24 cellular contexts compared by ENCODE assay signal in genomic region chr14:77622562-77622961, GRCh38. TPM values are rescaled to one million over a fixed set of nuclear protein-coding genes. Genes with fewer than 3 reads are reported as not detected.
A peak's percentile ranks its signal among the peaks of the same experiment; 100 is the strongest.
DNase-seq lines count a peak whose midpoint lies in the region; ATAC-seq and TF ChIP-seq lines count a peak whose summit lies in the region.
"Had no signal": no experiment of that assay in that cellular context is flagged by ENCODE, and none has a peak within 500 bp of the region (broad histone marks: within the 10 kb centered on the region; RNA-seq: fewer than 3 reads in every experiment).

No MANE protein-coding gene starts in this region.

- H3K27ac Mint-ChIP-seq in immature natural killer cell, result no peak overlapping the region
- H3K27ac Mint-ChIP-seq: activated T-cell treated with anti-CD3 and anti-CD28 coated beads, Interleukin-2, amount 50 U/mL, for 24 hours; endodermal cell had no signal

- H3K4me1 ChIP-seq in testis, result no peaks in the 10 kb centered on the region
- H3K4me1 ChIP-seq: breast epithelium, HAP-1, psoas muscle had no signal

- TF ChIP-seq CTCF in epithelial cell of esophagus (IDR thresholded peaks at IDR 0.05; ENCODE audit: insufficient read depth, low read depth, low read length, missing control alignments) (no peak), testis (IDR thresholded peaks at IDR 0.05) (no peak)

- no peaks in the 10 kb centered on the region for H3K36me3 ChIP-seq in testis (ENCODE audit: low read depth, missing control alignments)
- H3K36me3 ChIP-seq: breast epithelium, HAP-1 had no signal

- no peak overlapping the region for H3K27ac ChIP-seq in testis
- H3K27ac ChIP-seq: coronary artery, psoas muscle had no signal

- no peaks in the 10 kb centered on the region for H3K27me3 ChIP-seq in testis
- H3K27me3 ChIP-seq: breast epithelium had no signal

- no peak for TF ChIP-seq POLR2A in testis (IDR thresholded peaks at IDR 0.05)

- no peak overlapping the region for H3K4me3 ChIP-seq in epithelial cell of esophagus (ENCODE audit: low read length)
- H3K4me3 ChIP-seq in testis, result no peak overlapping the region
- H3K4me3 ChIP-seq: breast epithelium, coronary artery, HAP-1, psoas muscle had no signal

- no peaks in the 10 kb centered on the region for H3K36me3 Mint-ChIP-seq in immature natural killer cell

- no peak for ATAC-seq in HG03457 (IDR thresholded peaks at IDR 0.05; ENCODE audit: unreplicated experiment)
- ATAC-seq: activated CD4-positive, CD25-positive, alpha-beta regulatory T cell treated with anti-CD3 and anti-CD28 coated beads, Interleukin-2, amount 50 U/mL, for 24 hours had no signal

- H3K9me3 Mint-ChIP-seq in immature natural killer cell, result no peaks in the 10 kb centered on the region
- H3K9me3 Mint-ChIP-seq: activated T-cell treated with anti-CD3 and anti-CD28 coated beads, Interleukin-2, amount 50 U/mL, for 24 hours; endodermal cell had no signal

- intact Hi-C loops in testis (cut with DNase I; ENCODE audit: low total_unique reads), result no loop called here

- peaks cover 2 to 15% of the 10 kb centered on the region in 2 donors for H3K4me1 Mint-ChIP-seq in immature natural killer cell
- H3K4me1 Mint-ChIP-seq: neural crest cell had no signal

- H3K4me3 Mint-ChIP-seq in immature natural killer cell, result no peak overlapping the region
- H3K4me3 Mint-ChIP-seq: activated T-cell treated with anti-CD3 and anti-CD28 coated beads, Interleukin-2, amount 50 U/mL, for 24 hours; endodermal cell; neural crest cell had no signal

- DNase-seq in DMS153 (lab: John Stamatoyannopoulos, UW) (peak; percentile 76), HT-29 (ENCODE audit: low spot score) (peak; percentile 80), epithelial cell of esophagus (ENCODE audit: low read depth) (peak; percentile 54), mucosa of gallbladder (ENCODE audit: low spot score) (peak; percentile 77), immature natural killer cell (no peak), testis (no peak), AML-193 (lab: John Stamatoyannopoulos, UW) (no peak)
- DNase-seq: activated naive CD4-positive, alpha-beta T cell; activated T-cell treated with anti-CD3 and anti-CD28 coated beads, Interleukin-2, amount 50 U/mL, for 24 hours; C1 segment of cervical spinal cord; endodermal cell; GDM1; Karpas-422; NCI-H1105; NCI-H524 treated with DMSO at 0.1 percent for 48 hours; psoas muscle; stimulated activated CD4-positive, alpha-beta T cell treated with anti-CD3 and anti-CD28 coated beads, Interleukin-1b, Interleukin-23, amount 100 ng/mL, for 48 hours; SW 1271 had no signal

- H3K9me3 ChIP-seq in testis, result no peaks in the 10 kb centered on the region
- H3K9me3 ChIP-seq: breast epithelium, HAP-1, psoas muscle had no signal

- peaks cover 2 to 5% (median 4%) of the 10 kb centered on the region in 3 donors for H3K27me3 Mint-ChIP-seq in immature natural killer cell (ENCODE audit: low read depth in 3 of 3)
- H3K27me3 Mint-ChIP-seq: activated T-cell treated with anti-CD3 and anti-CD28 coated beads, Interleukin-2, amount 50 U/mL, for 24 hours had no signal

- 53 to 70% methylated on average over 1 of the region's 1 CpG for WGBS in testis, 2 donors

RNA-seq across cellular contexts. Expression of gene SPTLC2, which starts 6.1 kb away (rescaled TPM):
- 22.9 and 28.0 TPM in 2 replicates for total RNA-seq in HT-29 (2014; rRNA removed; shearing (Covaris generic))
- 44.2 TPM for total RNA-seq in mucosa of gallbladder
- 10 to 100 TPM; 25.2 to 35.2 (median 32.3) TPM for polyA plus RNA-seq in immature natural killer cell
- 10 to 100 TPM; 21.5 to 24.5 TPM for total RNA-seq in testis
- polyA plus RNA-seq in testis (ENCODE audit: insufficient read depth, low read depth, low replicate concordance), result 11.1 TPM

Comparison
In these comparisons a context has a peak if more than half of its experiments do, and no peak if none do; other contexts are left out.
1. DNase-seq: peak in DMS153 (single experiment), HT-29 (single experiment), epithelial cell of esophagus (single experiment) and mucosa of gallbladder (single experiment); none in immature natural killer cell (0 of 3), testis (single experiment) and AML-193 (0 of 2).